ENCODE assay signal across 8 cellular contexts in the genomic region with DNA sequence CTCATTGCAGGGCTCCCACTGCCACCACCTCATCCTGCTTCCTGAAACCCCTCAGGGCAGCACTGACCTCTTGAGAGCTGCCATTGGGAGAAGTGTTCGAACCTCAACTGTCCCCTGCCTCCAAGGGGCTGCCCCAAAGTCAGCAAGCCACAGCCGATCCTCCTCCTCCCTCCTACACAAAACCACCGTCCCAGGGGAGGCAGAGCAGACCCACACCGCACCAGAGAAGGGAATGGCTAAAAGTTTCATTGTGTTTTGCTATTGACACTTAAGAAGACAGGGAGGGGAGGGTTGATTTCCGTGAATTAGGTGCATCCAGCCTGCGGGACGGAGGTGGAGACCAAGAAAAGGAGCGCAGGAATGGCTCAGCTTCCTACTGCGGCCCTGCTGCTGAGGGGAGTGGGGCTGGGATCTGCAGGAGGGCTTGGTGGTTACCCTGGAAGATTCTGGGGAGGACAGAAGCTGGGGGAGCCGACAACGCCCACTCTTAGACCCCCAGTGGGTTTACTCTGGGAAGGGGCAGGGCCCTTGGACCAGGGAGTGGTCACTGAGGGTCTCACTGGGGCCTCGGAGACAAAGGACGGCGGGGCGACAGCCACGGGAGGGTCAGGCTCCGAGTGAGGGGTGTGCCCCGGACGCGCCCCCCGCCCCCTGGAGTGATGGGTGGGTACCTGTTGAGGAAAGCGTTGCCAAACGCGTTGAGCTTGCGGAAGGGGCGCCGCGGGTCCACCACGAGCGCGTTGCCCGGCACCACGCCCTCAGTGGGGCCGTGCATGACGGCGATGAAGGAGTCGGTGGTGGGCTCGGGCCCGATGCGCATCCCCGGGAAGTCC. TPM values are rescaled to one million over a fixed set of nuclear protein-coding genes. Genes with fewer than 3 reads are reported as not detected.
DNase-seq lines count a peak whose midpoint lies in the region; ATAC-seq and TF ChIP-seq lines count a peak whose summit lies in the region.

No MANE protein-coding gene starts in this region.

- intact Hi-C loops in left ventricle myocardium inferior (cut with micrococcal nuclease), result no loop called here

- H3K9me3 ChIP-seq in left ventricle myocardium inferior (replicated peaks) (no peaks in the 10 kb centered on the region), skeletal muscle tissue (ENCODE audit: control insufficient read depth in 3 of 3, low read length in 3 of 3) (no peaks in the 10 kb centered on the region)

- H3K9me3 Mint-ChIP-seq in activated CD4-positive, alpha-beta memory T cell treated with anti-CD3 and anti-CD28 coated beads, Interleukin-2, amount 10 ng/mL, durations not matched to agents 7 days and 5 days, result no peaks in the 10 kb centered on the region

- no peaks in the 10 kb centered on the region for H3K27me3 Mint-ChIP-seq in activated CD4-positive, alpha-beta memory T cell treated with anti-CD3 and anti-CD28 coated beads, Interleukin-2, amount 10 ng/mL, durations not matched to agents 7 days and 5 days

- H3K27me3 ChIP-seq in left ventricle myocardium inferior (ENCODE audit: low read depth) (no peaks in the 10 kb centered on the region), skeletal muscle tissue (ENCODE audit: control insufficient read depth in 3 of 3, insufficient read depth in 3 of 3, low read length in 3 of 3) (no peaks in the 10 kb centered on the region)

- H3K27ac ChIP-seq in left ventricle myocardium inferior (replicated peaks) (peak overlapping the region; percentile 94), skeletal muscle tissue (ENCODE audit: low read depth, low read length) (peak overlapping the region; percentile 69)

- no peak for TF ChIP-seq CTCF in left ventricle myocardium inferior (IDR thresholded peaks at IDR 0.05; ENCODE audit: borderline replicate concordance)

- H3K36me3 ChIP-seq in left ventricle myocardium inferior (peaks cover 22% of the 10 kb centered on the region), skeletal muscle tissue (ENCODE audit: control insufficient read depth in 3 of 3, insufficient read depth in 3 of 3, low read length in 3 of 3) (peaks cover 8 to 16% (median 15%) of the 10 kb centered on the region in 3 donors)

- CTCF ChIA-PET in activated CD4-positive, alpha-beta memory T cell treated with anti-CD3 and anti-CD28 coated beads, Interleukin-2, amount 10 ng/mL, durations not matched to agents 7 days and 5 days (lab: Charles Lee), result interaction anchor here (0.7 to 30.2 kb wide), 4 partner anchors 8 to 22 kb away, joined by 3 to 957 read pairs (median 20); a partner anchor contains a TSS

- peak overlapping the region; percentile 91 for H3K27ac Mint-ChIP-seq in activated CD4-positive, alpha-beta memory T cell treated with anti-CD3 and anti-CD28 coated beads, Interleukin-2, amount 10 ng/mL, durations not matched to agents 7 days and 5 days

- POLR2A ChIA-PET in activated CD4-positive, alpha-beta memory T cell treated with anti-CD3 and anti-CD28 coated beads, Interleukin-2, amount 10 ng/mL, durations not matched to agents 7 days and 5 days (lab: Charles Lee), result interaction anchor here (0.7 to 25.5 kb wide), 14 partner anchors 8 to 625 kb away, joined by 3 to 1068 read pairs (median 4); a partner anchor contains a TSS

- ATAC-seq in HG02642 (IDR thresholded peaks at IDR 0.05; ENCODE audit: poor library complexity, unreplicated experiment), result peak; percentile 9

- peak overlapping the region; percentile 87 to 98 (median 93) for H3K9ac ChIP-seq in skeletal muscle tissue (ENCODE audit: low read depth in 1 of 3, low read length in 3 of 3)

- peak; percentile 41 for DNase-seq in ELR (ENCODE audit: low read depth)
- no peak for DNase-seq in activated CD4-positive, alpha-beta memory T cell treated with anti-CD3 and anti-CD28 coated beads, Interleukin-2, amount 10 ng/mL, durations not matched to agents 7 days and 5 days
- no peak for DNase-seq in left ventricle myocardium inferior
- no peak for DNase-seq in epidermal melanocyte (ENCODE audit: insufficient read length, low spot score)
- no peak for DNase-seq in NCI-H1048 (lab: John Stamatoyannopoulos, UW)
- no peak for DNase-seq in kidney tubule cell (ENCODE audit: low spot score)

- H3K4me3 ChIP-seq in left ventricle myocardium inferior (peak overlapping the region; percentile 94), skeletal muscle tissue (ENCODE audit: low read length in 3 of 3) (peak overlapping the region; percentile 93 to 99 (median 97))

- peaks cover 64% of the 10 kb centered on the region for H3K4me1 Mint-ChIP-seq in activated CD4-positive, alpha-beta memory T cell treated with anti-CD3 and anti-CD28 coated beads, Interleukin-2, amount 10 ng/mL, durations not matched to agents 7 days and 5 days

- H3K36me3 Mint-ChIP-seq in activated CD4-positive, alpha-beta memory T cell treated with anti-CD3 and anti-CD28 coated beads, Interleukin-2, amount 10 ng/mL, durations not matched to agents 7 days and 5 days (ENCODE audit: low read depth), result peaks cover 49% of the 10 kb centered on the region

- peak overlapping the region; percentile 94 for H3K4me3 Mint-ChIP-seq in activated CD4-positive, alpha-beta memory T cell treated with anti-CD3 and anti-CD28 coated beads, Interleukin-2, amount 10 ng/mL, durations not matched to agents 7 days and 5 days

- H3K4me1 ChIP-seq in left ventricle myocardium inferior (peaks cover 84% of the 10 kb centered on the region), skeletal muscle tissue (ENCODE audit: control insufficient read depth in 3 of 3, insufficient read depth in 3 of 3, low read length in 3 of 3) (peaks cover 55 to 67% (median 67%) of the 10 kb centered on the region in 3 donors)

RNA-seq across cellular contexts. Expression of a gene that starts 0.8 kb away (rescaled TPM):
- 100 to 1,000 TPM; 138 to 146 TPM for total RNA-seq in activated CD4-positive, alpha-beta memory T cell treated with anti-CD3 and anti-CD28 coated beads, Interleukin-2, amount 10 ng/mL, durations not matched to agents 7 days and 5 days
- 40.3 TPM for total RNA-seq in left ventricle myocardium inferior
- 28.2 TPM for total RNA-seq in skeletal muscle tissue

RNA-seq across cellular contexts. Expression of a gene that starts 33.2 kb away (rescaled TPM):
- total RNA-seq in activated CD4-positive, alpha-beta memory T cell treated with anti-CD3 and anti-CD28 coated beads, Interleukin-2, amount 10 ng/mL, durations not matched to agents 7 days and 5 days, result under 1 TPM; 0.65 to 0.70 TPM
- total RNA-seq in left ventricle myocardium inferior (1.1 TPM), skeletal muscle tissue (under 0.01 TPM)

RNA-seq across cellular contexts. Expression of a gene that starts 39.4 kb away (rescaled TPM):
- 10 to 100 TPM; 37.4 to 40.7 TPM for total RNA-seq in activated CD4-positive, alpha-beta memory T cell treated with anti-CD3 and anti-CD28 coated beads, Interleukin-2, amount 10 ng/mL, durations not matched to agents 7 days and 5 days
- total RNA-seq in left ventricle myocardium inferior (13.1 TPM), skeletal muscle tissue (3.1 TPM)

RNA-seq across cellular contexts. Expression of a gene that starts 46.9 kb away (rescaled TPM):
- 10 to 100 TPM; 19.8 to 21.1 TPM for total RNA-seq in activated CD4-positive, alpha-beta memory T cell treated with anti-CD3 and anti-CD28 coated beads, Interleukin-2, amount 10 ng/mL, durations not matched to agents 7 days and 5 days
- total RNA-seq in left ventricle myocardium inferior (22.5 TPM), skeletal muscle tissue (6.3 TPM)

RNA-seq across cellular contexts. Expression of a gene that starts 58.1 kb away (rescaled TPM):
- total RNA-seq in activated CD4-positive, alpha-beta memory T cell treated with anti-CD3 and anti-CD28 coated beads, Interleukin-2, amount 10 ng/mL, durations not matched to agents 7 days and 5 days, result not detected
- not detected for total RNA-seq in left ventricle myocardium inferior
- total RNA-seq in skeletal muscle tissue, result not detected
